Comparison of ENCODE assay signal across 17 cellular contexts in the genomic region with DNA sequence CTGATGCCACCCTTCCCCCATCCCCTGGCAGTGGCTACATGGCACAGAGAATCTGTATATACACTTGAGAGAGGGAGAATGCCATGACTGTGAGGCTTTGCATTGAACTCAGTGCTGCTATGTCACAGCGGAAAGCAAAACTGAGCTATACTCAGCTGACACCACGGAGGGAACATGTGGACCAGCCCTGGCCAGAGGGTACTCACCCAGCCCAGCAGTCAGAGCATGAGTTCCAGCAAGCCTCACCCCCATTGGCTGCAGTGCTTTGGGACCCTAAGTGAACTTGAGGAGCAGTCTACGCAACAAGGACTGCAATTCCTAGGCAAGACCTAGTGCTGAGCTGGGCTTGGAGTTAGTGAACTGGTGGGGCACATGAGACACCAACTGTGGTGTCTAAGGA. TPM values are rescaled to one million over a fixed set of nuclear protein-coding genes. Genes with fewer than 3 reads are reported as not detected.
DNase-seq lines count a peak whose midpoint lies in the region; ATAC-seq lines count a peak whose summit lies in the region.
"Had no signal": no experiment of that assay in that cellular context is flagged by ENCODE, and none has a peak within 500 bp of the region (broad histone marks: within the 10 kb centered on the region; RNA-seq: fewer than 3 reads in every experiment).

No MANE protein-coding gene starts in this region.

- no peaks in the 10 kb centered on the region for H3K36me3 Mint-ChIP-seq in activated CD8-positive, alpha-beta memory T cell treated with anti-CD3 and anti-CD28 coated beads, Interleukin-2, amount 10 ng/mL, durations not matched to agents 7 days and 5 days
- H3K36me3 Mint-ChIP-seq: CD8-positive, alpha-beta T cell had no signal

- no peak overlapping the region for H4K8ac ChIP-seq in mesenchymal stem cell (ENCODE audit: low read length)

- no peak overlapping the region for H3K14ac ChIP-seq in mesenchymal stem cell (ENCODE audit: low read length in 2 of 2)

- H3K27me3 ChIP-seq in mesenchymal stem cell (ENCODE audit: control insufficient read depth in 1 of 2, insufficient read depth in 1 of 2, low read length in 2 of 2) (peaks cover 0 to 6% of the 10 kb centered on the region in 2 experiments), right cardiac atrium (ENCODE audit: control insufficient read depth, insufficient read depth) (no peaks in the 10 kb centered on the region)
- H3K27me3 ChIP-seq: BLaER1 treated with 17β-estradiol and CSF1 and Interleukin-3, amounts not matched to agents 10 nM and 100 nM had no signal

- no peak overlapping the region for H3K4me3 ChIP-seq in mesenchymal stem cell (ENCODE audit: insufficient read depth in 1 of 2, low read depth in 1 of 2, low read length in 2 of 2)
- no peak overlapping the region for H3K4me3 ChIP-seq in right cardiac atrium (ENCODE audit: low read length)
- H3K4me3 ChIP-seq: A549; BLaER1 treated with 17β-estradiol and CSF1 and Interleukin-3, amounts not matched to agents 10 nM and 100 nM had no signal

- H4K91ac ChIP-seq in mesenchymal stem cell (ENCODE audit: low read length) = peak overlapping the region; percentile 22

- H3K27ac Mint-ChIP-seq in activated CD8-positive, alpha-beta memory T cell treated with anti-CD3 and anti-CD28 coated beads, Interleukin-2, amount 10 ng/mL, durations not matched to agents 7 days and 5 days = no peak overlapping the region
- H3K27ac Mint-ChIP-seq: B cell; CD8-positive, alpha-beta T cell; H9 had no signal

- no peak overlapping the region for H3K4ac ChIP-seq in mesenchymal stem cell (ENCODE audit: low read depth in 1 of 2, low read length in 2 of 2)

- WGBS in mesenchymal stem cell = 80% methylated on average over 3 of the region's 3 CpGs
- WGBS in right cardiac atrium = 93% methylated on average over 3 of the region's 3 CpGs

- H3K4me3 Mint-ChIP-seq in activated CD8-positive, alpha-beta memory T cell treated with anti-CD3 and anti-CD28 coated beads, Interleukin-2, amount 10 ng/mL, durations not matched to agents 7 days and 5 days = no peak overlapping the region
- H3K4me3 Mint-ChIP-seq: B cell; CD8-positive, alpha-beta T cell; H9 had no signal

- H3K79me1 ChIP-seq in mesenchymal stem cell (replicated peaks; ENCODE audit: low read length, poor library complexity, severe bottlenecking) = no peaks in the 10 kb centered on the region

- H2BK12ac ChIP-seq in mesenchymal stem cell (ENCODE audit: low read length in 2 of 2) = no peak overlapping the region

- H3K9ac ChIP-seq in mesenchymal stem cell (ENCODE audit: low read length) = no peak overlapping the region
- H3K9ac ChIP-seq: BLaER1 treated with 17β-estradiol and CSF1 and Interleukin-3, amounts not matched to agents 10 nM and 100 nM had no signal

- CTCF ChIA-PET in activated CD8-positive, alpha-beta memory T cell treated with anti-CD3 and anti-CD28 coated beads, Interleukin-2, amount 10 ng/mL, durations not matched to agents 7 days and 5 days (lab: Charles Lee) = no interaction called here

- no peak overlapping the region for H2AK5ac ChIP-seq in mesenchymal stem cell (ENCODE audit: low read length, severe bottlenecking)

- H3K9me3 ChIP-seq in mesenchymal stem cell (ENCODE audit: control insufficient read depth, low read length) (no peaks in the 10 kb centered on the region), right cardiac atrium (ENCODE audit: control insufficient read depth, low read length) (no peaks in the 10 kb centered on the region)
- H3K9me3 ChIP-seq: A549 had no signal

- DNase-seq in activated CD8-positive, alpha-beta memory T cell treated with anti-CD3 and anti-CD28 coated beads for 24 hours = peak; percentile 15
- DNase-seq in activated CD8-positive, alpha-beta memory T cell treated with anti-CD3 and anti-CD28 coated beads, Interleukin-2, amount 10 ng/mL, durations not matched to agents 7 days and 5 days = no peak
- DNase-seq in mesenchymal stem cell (no peak), right cardiac atrium (no peak), AML-193 (lab: John Stamatoyannopoulos, UW) (no peak)
- peak; percentile 0 for DNase-seq in stimulated activated CD8-positive, alpha-beta memory T cell treated with anti-CD3 and anti-CD28 coated beads, Interleukin-4, amount 100 ng/mL, for 48 hours
- DNase-seq: Calu3, DMS79 treated with DMSO at 0.1 percent for 48 hours, GF-D8, GOT3, H9 had no signal

- ATAC-seq in activated CD8-positive, alpha-beta memory T cell treated with anti-CD3 and anti-CD28 coated beads, Interleukin-2, amount 10 ng/mL, durations not matched to agents 7 days and 5 days = no peak
- ATAC-seq in right cardiac atrium = no peak
- ATAC-seq in GM19397 (IDR thresholded peaks at IDR 0.05; ENCODE audit: unreplicated experiment) = no peak
- ATAC-seq: A549; CD8-positive, alpha-beta T cell had no signal

- no peak overlapping the region for H3K18ac ChIP-seq in mesenchymal stem cell (ENCODE audit: low read depth in 1 of 2, low read length in 2 of 2)

- H3K27me3 Mint-ChIP-seq in activated CD8-positive, alpha-beta memory T cell treated with anti-CD3 and anti-CD28 coated beads, Interleukin-2, amount 10 ng/mL, durations not matched to agents 7 days and 5 days = peaks cover 28% of the 10 kb centered on the region

- H3K4me1 Mint-ChIP-seq in activated CD8-positive, alpha-beta memory T cell treated with anti-CD3 and anti-CD28 coated beads, Interleukin-2, amount 10 ng/mL, durations not matched to agents 7 days and 5 days = no peaks in the 10 kb centered on the region
- H3K4me1 Mint-ChIP-seq: B cell, H9 had no signal

- H3K27ac ChIP-seq in mesenchymal stem cell (ENCODE audit: low read length, poor library complexity, severe bottlenecking) (no peak overlapping the region), right cardiac atrium (ENCODE audit: low read length) (no peak overlapping the region)
- H3K27ac ChIP-seq: 22Rv1; A549; BLaER1 treated with 17β-estradiol and CSF1 and Interleukin-3, amounts not matched to agents 10 nM and 100 nM had no signal

- intact Hi-C loops in right cardiac atrium (cut with DNase I) = no loop called here

- no peak overlapping the region for H2AFZ ChIP-seq in mesenchymal stem cell (ENCODE audit: low read depth, low read length)

- H3K36me3 ChIP-seq in mesenchymal stem cell (ENCODE audit: control insufficient read depth in 1 of 2, insufficient read depth in 2 of 2, low read depth in 1 of 2, low read length in 2 of 2) = no peaks in the 10 kb centered on the region
- H3K36me3 ChIP-seq: BLaER1 treated with 17β-estradiol and CSF1 and Interleukin-3, amounts not matched to agents 10 nM and 100 nM had no signal

- H3K23ac ChIP-seq in mesenchymal stem cell (ENCODE audit: low read length in 2 of 2) = no peak overlapping the region

- H2BK15ac ChIP-seq in mesenchymal stem cell (ENCODE audit: low read depth, poor library complexity, severe bottlenecking) = no peak overlapping the region

- no peak overlapping the region for H3K4me2 ChIP-seq in mesenchymal stem cell (ENCODE audit: low read length, poor library complexity, severe bottlenecking)
- H3K4me2 ChIP-seq: A549; BLaER1 treated with 17β-estradiol and CSF1 and Interleukin-3, amounts not matched to agents 10 nM and 100 nM had no signal

- no peak overlapping the region for H2BK5ac ChIP-seq in mesenchymal stem cell (ENCODE audit: low read depth, low read length, poor library complexity, severe bottlenecking)

- no peaks in the 10 kb centered on the region for H3K9me3 Mint-ChIP-seq in activated CD8-positive, alpha-beta memory T cell treated with anti-CD3 and anti-CD28 coated beads, Interleukin-2, amount 10 ng/mL, durations not matched to agents 7 days and 5 days (ENCODE audit: low read depth)
- H3K9me3 Mint-ChIP-seq: CD8-positive, alpha-beta T cell; H9 had no signal

- H3K4me1 ChIP-seq in mesenchymal stem cell (ENCODE audit: control insufficient read depth, insufficient read depth, low read depth, low read length) (no peaks in the 10 kb centered on the region), right cardiac atrium (ENCODE audit: control insufficient read depth, insufficient read depth, low read length) (no peaks in the 10 kb centered on the region)
- H3K4me1 ChIP-seq: A549 had no signal

- H2BK120ac ChIP-seq in mesenchymal stem cell (ENCODE audit: low read depth, low read length) = no peak overlapping the region

RNA-seq across cellular contexts. Expression of gene AOC1, which starts 10.3 kb away (rescaled TPM):
- not detected for total RNA-seq in activated CD8-positive, alpha-beta memory T cell treated with anti-CD3 and anti-CD28 coated beads, Interleukin-2, amount 10 ng/mL, durations not matched to agents 7 days and 5 days
- polyA plus RNA-seq in mesenchymal stem cell (2013, experiment 1 of 2) = not detected
- polyA plus RNA-seq in mesenchymal stem cell (2013, experiment 2 of 2) = not detected
- under 1 TPM in 2 of 4 donors, not detected in 2; 0.17 to 0.40 TPM for total RNA-seq in right cardiac atrium
- not detected for polyA plus RNA-seq in right cardiac atrium
- total RNA-seq: B cell; CD8-positive, alpha-beta T cell had no signal
- polyA plus RNA-seq: A549 had no signal

RNA-seq across cellular contexts. Expression of gene TMEM176A, which starts 41.4 kb away (rescaled TPM):
- not detected for total RNA-seq in activated CD8-positive, alpha-beta memory T cell treated with anti-CD3 and anti-CD28 coated beads, Interleukin-2, amount 10 ng/mL, durations not matched to agents 7 days and 5 days
- 4.9 TPM for polyA plus RNA-seq in mesenchymal stem cell (2013, experiment 1 of 2)
- 4.5 TPM for polyA plus RNA-seq in mesenchymal stem cell (2013, experiment 2 of 2)
- 100 to 1,000 TPM in 2 of 4 donors, 10 to 100 TPM in 2; 50.8 to 167 (median 126) TPM for total RNA-seq in right cardiac atrium
- polyA plus RNA-seq in right cardiac atrium = 51.6 TPM
- total RNA-seq: B cell, H9 had no signal

RNA-seq across cellular contexts. Expression of gene TMEM176B, which starts 41.9 kb away (rescaled TPM):
- total RNA-seq in activated CD8-positive, alpha-beta memory T cell treated with anti-CD3 and anti-CD28 coated beads, Interleukin-2, amount 10 ng/mL, durations not matched to agents 7 days and 5 days = not detected
- 5.5 TPM for polyA plus RNA-seq in mesenchymal stem cell (2013, experiment 1 of 2)
- 5.8 TPM for polyA plus RNA-seq in mesenchymal stem cell (2013, experiment 2 of 2)
- 100 to 1,000 TPM; 101 to 344 (median 237) TPM for total RNA-seq in right cardiac atrium
- polyA plus RNA-seq in right cardiac atrium = 114 TPM
- total RNA-seq: CD8-positive, alpha-beta T cell had no signal

Comparison
In these comparisons a context has a peak if more than half of its experiments do, and no peak if none do; other contexts are left out.
1. DNase-seq: peak in activated CD8-positive, alpha-beta memory T cell treated with anti-CD3 and anti-CD28 coated beads for 24 hours (single experiment) and stimulated activated CD8-positive, alpha-beta memory T cell treated with anti-CD3 and anti-CD28 coated beads, Interleukin-4, amount 100 ng/mL, for 48 hours (single experiment); none in activated CD8-positive, alpha-beta memory T cell treated with anti-CD3 and anti-CD28 coated beads, Interleukin-2, amount 10 ng/mL, durations not matched to agents 7 days and 5 days (single experiment), mesenchymal stem cell (single experiment), right cardiac atrium (0 of 3) and AML-193 (0 of 2).
2. RNA of gene TMEM176A, which starts 41.4 kb away (total RNA-seq): 50.8 to 167 TPM in right cardiac atrium; not detected in activated CD8-positive, alpha-beta memory T cell treated with anti-CD3 and anti-CD28 coated beads, Interleukin-2, amount 10 ng/mL, durations not matched to agents 7 days and 5 days; every median in the first group is over 10 times any median in the second.
3. RNA of gene TMEM176B, which starts 41.9 kb away (total RNA-seq): 101 to 344 TPM in right cardiac atrium; not detected in activated CD8-positive, alpha-beta memory T cell treated with anti-CD3 and anti-CD28 coated beads, Interleukin-2, amount 10 ng/mL, durations not matched to agents 7 days and 5 days; every median in the first group is over 100 times any median in the second.